In genomic region chr4:52619591-52619931, GRCh38 we compare ENCODE assay signal across 16 cellular contexts. TPM values are rescaled to one million over a fixed set of nuclear protein-coding genes. Genes with fewer than 3 reads are reported as not detected.
DNase-seq lines count a peak whose midpoint lies in the region; ATAC-seq and TF ChIP-seq lines count a peak whose summit lies in the region.
"Had no signal": no experiment of that assay in that cellular context is flagged by ENCODE, and none has a peak within 500 bp of the region (broad histone marks: within the 10 kb centered on the region; RNA-seq: fewer than 3 reads in every experiment).

No MANE protein-coding gene starts in this region.

- no peak for TF ChIP-seq CTCF in brain (conservative IDR thresholded peaks at IDR 0.05)
- TF ChIP-seq CTCF in stomach (IDR thresholded peaks at IDR 0.05) = no peak

- DNase-seq in CD4-positive, alpha-beta memory T cell = no peak
- DNase-seq in G401 (ENCODE audit: low spot score) (peak; percentile 52), myocyte (ENCODE audit: low read depth) (peak; percentile 46), T1000 (lab: John Stamatoyannopoulos, UW) (no peak), A172 (ENCODE audit: low spot score) (no peak), stomach (no peak)
- DNase-seq: Caco-2; CD8-positive, alpha-beta memory T cell; DND-41; GF-D8; GOT3; H9; IMR-90 had no signal

- H3K27me3 Mint-ChIP-seq in CD4-positive, alpha-beta memory T cell = no peaks in the 10 kb centered on the region
- no peaks in the 10 kb centered on the region for H3K27me3 Mint-ChIP-seq in brain
- H3K27me3 Mint-ChIP-seq: CD8-positive, alpha-beta memory T cell had no signal

- H3K4me3 Mint-ChIP-seq in CD4-positive, alpha-beta memory T cell = peak overlapping the region in 1 of 8 donors; percentile 25
- peak overlapping the region in 1 of 5 experiments; percentile 56 for H3K4me3 Mint-ChIP-seq in brain
- H3K4me3 Mint-ChIP-seq: CD14-positive monocyte; CD8-positive, alpha-beta memory T cell; H9 had no signal

- no peaks in the 10 kb centered on the region for H3K27me3 ChIP-seq in CD4-positive, alpha-beta memory T cell (ENCODE audit: insufficient read depth, low read length)
- H3K27me3 ChIP-seq in stomach = no peaks in the 10 kb centered on the region

- H3K4me3 ChIP-seq in CD4-positive, alpha-beta memory T cell (ENCODE audit: low read length in 2 of 2) = no peak overlapping the region
- H3K4me3 ChIP-seq in stomach = no peak overlapping the region

- intact Hi-C loops in CD4-positive, alpha-beta memory T cell (cut with micrococcal nuclease) = loop anchor here (5.0 kb wide), 1 partner anchor 38 kb away; the partner anchor contains the start of gene USP46
- intact Hi-C loops in stomach (cut with DNase I; ENCODE audit: low total_unique reads) = no loop called here

- no peak overlapping the region for H3K27ac ChIP-seq in CD4-positive, alpha-beta memory T cell (ENCODE audit: low read depth, low read length)
- H3K27ac ChIP-seq in stomach = no peak overlapping the region

- no peaks in the 10 kb centered on the region for H3K9me3 Mint-ChIP-seq in CD4-positive, alpha-beta memory T cell
- no peaks in the 10 kb centered on the region for H3K9me3 Mint-ChIP-seq in brain
- H3K9me3 Mint-ChIP-seq: CD14-positive monocyte; CD8-positive, alpha-beta memory T cell; H9 had no signal

- no peaks in the 10 kb centered on the region for H3K9me3 ChIP-seq in CD4-positive, alpha-beta memory T cell (ENCODE audit: control insufficient read depth in 1 of 2, low read length in 2 of 2)
- no peaks in the 10 kb centered on the region for H3K9me3 ChIP-seq in stomach
- H3K9me3 ChIP-seq: Caco-2 had no signal

- in situ Hi-C loops in G401 (cut with HindIII; ENCODE audit: low sequenced_read_pairs) = no loop called here

- CTCF ChIA-PET in CD4-positive, alpha-beta memory T cell (lab: Charles Lee; ENCODE audit: partially characterized antibody) = interaction anchor here (1.3 kb wide), 1 partner anchor 32 kb away, joined by 3 read pairs; no protein-coding TSS in a partner anchor

- POLR2A ChIA-PET in CD4-positive, alpha-beta memory T cell (lab: Charles Lee; ENCODE audit: partially characterized antibody) = interaction anchor here (0.6 to 1.5 kb wide), 2 partner anchors 39 to 93 kb away, joined by 3 to 4 read pairs; no protein-coding TSS in a partner anchor

- peaks cover 50% of the 10 kb centered on the region for H3K4me1 ChIP-seq in CD4-positive, alpha-beta memory T cell (ENCODE audit: insufficient read depth, low read length)
- H3K4me1 ChIP-seq in stomach = peaks cover 7 to 17% (median 14%) of the 10 kb centered on the region in 4 donors
- H3K4me1 ChIP-seq: Caco-2 had no signal

- no peak for TF ChIP-seq POLR2A in stomach (IDR thresholded peaks at IDR 0.05)

- H3K36me3 ChIP-seq in CD4-positive, alpha-beta memory T cell (ENCODE audit: insufficient read depth, low read length) = no peaks in the 10 kb centered on the region
- peaks cover 0 to 10% (median 7%) of the 10 kb centered on the region in 4 donors for H3K36me3 ChIP-seq in stomach

- no peak for ATAC-seq in GM21528 (IDR thresholded peaks at IDR 0.05; ENCODE audit: low FRiP score, unreplicated experiment)

- peaks cover 39 to 62% (median 49%) of the 10 kb centered on the region in 4 donors for H3K4me1 Mint-ChIP-seq in CD4-positive, alpha-beta memory T cell
- peaks cover 37% of the 10 kb centered on the region for H3K4me1 Mint-ChIP-seq in brain

- no peak for TF ChIP-seq EP300 in stomach (IDR thresholded peaks at IDR 0.05)

- H3K36me3 Mint-ChIP-seq in CD4-positive, alpha-beta memory T cell = peaks cover 22 to 30% of the 10 kb centered on the region in 2 donors
- H3K36me3 Mint-ChIP-seq in brain = peaks cover 42% of the 10 kb centered on the region

- peak overlapping the region in 4 of 7 donors; percentile 65 to 82 (median 71) for H3K27ac Mint-ChIP-seq in CD4-positive, alpha-beta memory T cell
- peak overlapping the region in 4 of 5 experiments; percentile 2 to 72 (median 41) for H3K27ac Mint-ChIP-seq in brain
- H3K27ac Mint-ChIP-seq: CD14-positive monocyte had no signal

- WGBS in stomach, 5 donors = 37 to 61% (median 46%) methylated on average over 2 of the region's 2 CpGs

RNA-seq across cellular contexts. Expression of gene USP46, which starts 39.5 kb away (rescaled TPM):
- total RNA-seq in CD4-positive, alpha-beta memory T cell = 10 to 100 TPM; 25.7 to 26.9 TPM
- polyA plus RNA-seq in CD4-positive, alpha-beta memory T cell = 10 to 100 TPM in 1 of 2 donors, 1 to 10 TPM in 1; 6.4 to 12.0 TPM
- 11.5 and 13.0 TPM in 2 replicates for total RNA-seq in G401 (2014; rRNA removed; shearing (Covaris generic))
- polyA plus RNA-seq in brain (ENCODE audit: insufficient read depth, low read depth, low replicate concordance) (10.2 TPM), stomach (1 to 10 TPM; 3.2 to 6.4 (median 5.8) TPM)
- total RNA-seq in myocyte (20.8 and 21.0 TPM in 2 replicates), stomach (10 to 100 TPM in 3 of 5 donors, 1 to 10 TPM in 2; 2.7 to 36.5 (median 24.8) TPM)
- 12.2 TPM for polyA plus RNA-seq in myocyte (2012)
- total RNA-seq in A172 (2014; rRNA removed; shearing (Covaris generic)) = 14.8 and 19.9 TPM in 2 replicates

Comparison
In these comparisons a context has a peak if more than half of its experiments do, and no peak if none do; other contexts are left out.
1. DNase-seq: peak in G401 (single experiment) and myocyte (single experiment); none in CD4-positive, alpha-beta memory T cell (0 of 5), T1000 (single experiment), A172 (single experiment) and stomach (single experiment).